In the genomic region with DNA sequence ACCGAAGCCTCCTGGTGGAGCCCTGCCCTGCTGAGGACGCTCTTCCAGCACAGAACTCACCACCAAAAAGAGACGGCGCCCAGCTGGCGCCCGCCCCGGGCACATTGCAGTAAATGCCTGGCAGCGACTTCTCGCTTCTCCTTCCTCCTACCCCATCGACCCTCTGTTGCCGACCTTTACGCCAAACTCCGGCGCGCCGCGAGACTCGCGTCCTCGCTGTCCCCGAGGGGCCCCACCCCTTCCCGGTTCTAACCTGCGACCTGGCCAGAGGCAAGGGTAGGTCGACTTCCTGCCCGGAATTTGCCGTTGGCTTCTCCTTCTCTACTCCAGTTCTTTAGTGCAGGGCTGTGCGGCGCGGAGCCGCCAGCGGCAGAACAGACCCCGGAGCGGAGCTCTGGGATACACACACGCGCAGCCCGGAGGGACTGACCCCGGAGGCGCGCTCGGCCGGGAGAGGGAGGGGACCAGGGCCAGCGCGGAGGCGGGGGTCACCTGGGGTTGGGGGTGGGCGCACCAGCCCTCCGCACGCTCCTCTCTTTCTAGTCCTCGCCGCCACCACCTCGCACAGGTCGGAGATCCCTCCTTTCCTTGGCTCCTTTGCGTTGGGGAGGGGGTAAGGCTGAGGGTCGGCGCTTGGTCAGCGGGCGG, we compare ENCODE assay signal across 8 cellular contexts.
A peak's percentile ranks its signal among the peaks of the same experiment; 100 is the strongest.
DNase-seq lines count a peak whose midpoint lies in the region; ATAC-seq and TF ChIP-seq lines count a peak whose summit lies in the region.

No MANE protein-coding gene starts in this region.

- no peaks in the 10 kb centered on the region for H4K20me1 ChIP-seq in Karpas-422 (ENCODE audit: insufficient read depth, low read depth, low read length)

- H3K4me2 ChIP-seq in Karpas-422 (ENCODE audit: low read depth, low read length, poor library complexity, severe bottlenecking): no peak overlapping the region

- H3K27me3 ChIP-seq in Karpas-422 (ENCODE audit: low read length): no peaks in the 10 kb centered on the region

- H3K4me3 ChIP-seq in astrocyte of the cerebellum (ENCODE audit: low read depth, low read length): peak overlapping the region; percentile 47
- no peak overlapping the region for H3K4me3 ChIP-seq in Karpas-422 (ENCODE audit: low read length)

- DNase-seq in M059J (ENCODE audit: low read depth) (peak; percentile 2), astrocyte of the cerebellum (ENCODE audit: low read depth) (no peak), islet precursor cell (peak; percentile 85), midbrain (lab: John Stamatoyannopoulos, UW) (no peak), cortex of kidney (lab: John Stamatoyannopoulos, UW) (no peak), Karpas-422 (no peak)
- no peak for DNase-seq in stimulated activated naive CD8-positive, alpha-beta T cell treated with anti-CD3 and anti-CD28 coated beads, Interleukin-15, amount 100 ng/mL, for 72 hours

- ATAC-seq in stimulated activated naive CD8-positive, alpha-beta T cell treated with anti-CD3 and anti-CD28 coated beads, Interleukin-15, amount 100 ng/mL, for 72 hours: peak; percentile 41
- ATAC-seq in HG02571 (IDR thresholded peaks at IDR 0.05; ENCODE audit: unreplicated experiment): no peak

- no peak overlapping the region for H3K9ac ChIP-seq in Karpas-422 (ENCODE audit: low read length)

- H3K9me3 Mint-ChIP-seq in stimulated activated naive CD8-positive, alpha-beta T cell treated with anti-CD3 and anti-CD28 coated beads, Interleukin-15, amount 100 ng/mL, for 72 hours: no peaks in the 10 kb centered on the region

- H3K9me2 ChIP-seq in Karpas-422 (replicated peaks; ENCODE audit: insufficient read depth, low read length): no peaks in the 10 kb centered on the region

- H3K4me1 ChIP-seq in Karpas-422 (ENCODE audit: low read length): no peaks in the 10 kb centered on the region

- H3K36me3 ChIP-seq in Karpas-422 (ENCODE audit: insufficient read depth, low read length): no peaks in the 10 kb centered on the region

- peaks cover 66% of the 10 kb centered on the region for H3K27me3 Mint-ChIP-seq in stimulated activated naive CD8-positive, alpha-beta T cell treated with anti-CD3 and anti-CD28 coated beads, Interleukin-15, amount 100 ng/mL, for 72 hours

- in situ Hi-C loops in astrocyte of the cerebellum (cut with HindIII; ENCODE audit: low sequenced_read_pairs): no loop called here

- H3K4me3 Mint-ChIP-seq in stimulated activated naive CD8-positive, alpha-beta T cell treated with anti-CD3 and anti-CD28 coated beads, Interleukin-15, amount 100 ng/mL, for 72 hours: peak overlapping the region; percentile 13 to 37

- TF ChIP-seq CTCF in astrocyte of the cerebellum (IDR thresholded peaks at IDR 0.05; ENCODE audit: low read depth, low read length, missing control alignments): no peak

- H3K27ac ChIP-seq in Karpas-422 (ENCODE audit: low read length): no peak overlapping the region

- H3K79me2 ChIP-seq in Karpas-422 (ENCODE audit: low read length): no peaks in the 10 kb centered on the region

- no peaks in the 10 kb centered on the region for H3K9me3 ChIP-seq in Karpas-422 (ENCODE audit: low read length)

- H2AFZ ChIP-seq in Karpas-422 (ENCODE audit: low read length): no peak overlapping the region

- H3K4me1 Mint-ChIP-seq in stimulated activated naive CD8-positive, alpha-beta T cell treated with anti-CD3 and anti-CD28 coated beads, Interleukin-15, amount 100 ng/mL, for 72 hours: peaks cover 8% of the 10 kb centered on the region

- H3K27ac Mint-ChIP-seq in stimulated activated naive CD8-positive, alpha-beta T cell treated with anti-CD3 and anti-CD28 coated beads, Interleukin-15, amount 100 ng/mL, for 72 hours: no peak overlapping the region

Comparison
In these comparisons a context has a peak if more than half of its experiments do, and no peak if none do; other contexts are left out.
1. DNase-seq: peak in M059J (single experiment) and islet precursor cell (single experiment); none in astrocyte of the cerebellum (single experiment), stimulated activated naive CD8-positive, alpha-beta T cell treated with anti-CD3 and anti-CD28 coated beads, Interleukin-15, amount 100 ng/mL, for 72 hours (0 of 2), midbrain (single experiment), cortex of kidney (single experiment) and Karpas-422 (single experiment).